Comparison of ENCODE assay signal across 26 cellular contexts in genomic region chr10:69749180-69750010, GRCh38. TPM values are rescaled to one million over a fixed set of nuclear protein-coding genes. Genes with fewer than 3 reads are reported as not detected.
DNase-seq lines count a peak whose midpoint lies in the region; ATAC-seq and TF ChIP-seq lines count a peak whose summit lies in the region.
"Had no signal": no experiment of that assay in that cellular context is flagged by ENCODE, and none has a peak within 500 bp of the region (broad histone marks: within the 10 kb centered on the region; RNA-seq: fewer than 3 reads in every experiment).

No MANE protein-coding gene starts in this region.

- H3K4me3 Mint-ChIP-seq in endothelial cell (ENCODE audit: unreplicated experiment): no peak overlapping the region
- H3K4me3 Mint-ChIP-seq: CD4-positive, alpha-beta T cell; effector memory CD8-positive, alpha-beta T cell; H9; mesothelial cell of epicardium; T-helper 1 cell treated with Interleukin-12 subunit alpha and Interleukin-12 subunit beta and Interleukin-4 antibody, amounts not matched to agents 30 μg/mL and 1 μg/mL, for 36 hours had no signal

- H2BK5ac ChIP-seq in IMR-90 (ENCODE audit: low read depth, low read length, poor library complexity, severe bottlenecking) (no peak overlapping the region), mesenchymal stem cell (ENCODE audit: low read depth, low read length, poor library complexity, severe bottlenecking) (no peak overlapping the region)

- no peak overlapping the region for H2BK20ac ChIP-seq in IMR-90 (ENCODE audit: low read depth, low read length)

- no peak for TF ChIP-seq POLR2A in IMR-90 (IDR thresholded peaks at IDR 0.05; ENCODE audit: low read depth, low read length)

- H3K4me1 ChIP-seq in IMR-90 (ENCODE audit: control insufficient read depth, insufficient read depth, low read length): peaks cover 15% of the 10 kb centered on the region
- peaks cover 12% of the 10 kb centered on the region for H3K4me1 ChIP-seq in mesenchymal stem cell (ENCODE audit: control insufficient read depth, insufficient read depth, low read depth, low read length)
- H3K4me1 ChIP-seq: breast epithelium, colonic mucosa, right lobe of liver had no signal

- H3K4me2 ChIP-seq in IMR-90 (ENCODE audit: low read depth, low read length) (peak overlapping the region; percentile 45), mesenchymal stem cell (ENCODE audit: low read length, poor library complexity, severe bottlenecking) (no peak overlapping the region)
- H3K4me2 ChIP-seq: KMS-11 had no signal

- H3K27ac ChIP-seq in IMR-90 (ENCODE audit: insufficient read depth, low read length): no peak overlapping the region
- H3K27ac ChIP-seq in brain microvascular endothelial cell: no peak overlapping the region
- H3K27ac ChIP-seq in mesenchymal stem cell (ENCODE audit: low read length, poor library complexity, severe bottlenecking): no peak overlapping the region
- H3K27ac ChIP-seq: breast epithelium, colonic mucosa, esophagus squamous epithelium, KMS-11, right lobe of liver, SJSA1, thyroid gland had no signal

- H2BK15ac ChIP-seq in IMR-90 (ENCODE audit: low read depth, low read length) (no peak overlapping the region), mesenchymal stem cell (ENCODE audit: low read depth, poor library complexity, severe bottlenecking) (peak overlapping the region; percentile 61)

- TF ChIP-seq CTCF in AG10803 (conservative IDR thresholded peaks at IDR 0.05; ENCODE audit: low read length) (no peak), IMR-90 (conservative IDR thresholded peaks at IDR 0.05; ENCODE audit: low read depth, low read length) (no peak), brain microvascular endothelial cell (IDR thresholded peaks at IDR 0.05; ENCODE audit: low read depth, low read length, missing control alignments) (no peak), endothelial cell (IDR thresholded peaks at IDR 0.05; ENCODE audit: unreplicated experiment) (no peak)

- WGBS in IMR-90 (ENCODE audit: extremely low coverage in 2 of 2, insufficient read length in 1 of 2), 2 experiments: 41% methylated on average over 5 of the region's 17 CpGs; no CpG with 5 or more reads in 1 of the 2 experiments
- 63% methylated on average over 13 of the region's 17 CpGs for WGBS in mesenchymal stem cell

- H4K20me1 ChIP-seq in IMR-90 (ENCODE audit: insufficient read depth, low read length): no peaks in the 10 kb centered on the region

- peak overlapping the region; percentile 88 for H2AFZ ChIP-seq in IMR-90 (replicated peaks; ENCODE audit: low read length, poor library complexity)
- H2AFZ ChIP-seq in mesenchymal stem cell (ENCODE audit: low read depth, low read length): no peak overlapping the region

- peaks cover 6% of the 10 kb centered on the region for H3K27me3 ChIP-seq in IMR-90 (ENCODE audit: control insufficient read depth, insufficient read depth, low read length)
- no peaks in the 10 kb centered on the region for H3K27me3 ChIP-seq in brain microvascular endothelial cell (replicated peaks)
- peaks cover 0 to 75% of the 10 kb centered on the region in 2 experiments for H3K27me3 ChIP-seq in mesenchymal stem cell (ENCODE audit: control insufficient read depth in 1 of 2, insufficient read depth in 1 of 2, low read length in 2 of 2)
- H3K27me3 ChIP-seq: breast epithelium, colonic mucosa, right lobe of liver, thyroid gland had no signal

- H3K4me3 ChIP-seq in AG10803 (ENCODE audit: low read length): no peak overlapping the region
- no peak overlapping the region for H3K4me3 ChIP-seq in IMR-90 (ENCODE audit: insufficient read depth, low read depth, low read length)
- H3K4me3 ChIP-seq in brain microvascular endothelial cell (ENCODE audit: low read depth, low read length): no peak overlapping the region
- no peak overlapping the region for H3K4me3 ChIP-seq in mesenchymal stem cell (ENCODE audit: insufficient read depth in 1 of 2, low read depth in 1 of 2, low read length in 2 of 2)
- H3K4me3 ChIP-seq: breast epithelium, colonic mucosa, esophagus squamous epithelium, right lobe of liver, SJSA1, thyroid gland had no signal

- H2AK5ac ChIP-seq in IMR-90 (ENCODE audit: low read depth, low read length) (peak overlapping the region; percentile 14; the same call in 1 of the 2 replicates), mesenchymal stem cell (ENCODE audit: low read length, severe bottlenecking) (no peak overlapping the region)

- TF ChIP-seq RAD21 in IMR-90 (IDR thresholded peaks at IDR 0.05; ENCODE audit: low read length): no peak

- H3K23ac ChIP-seq in IMR-90 (ENCODE audit: low read depth, low read length) (no peak overlapping the region), mesenchymal stem cell (ENCODE audit: low read length in 2 of 2) (no peak overlapping the region)

- no TSS peak for BruUV-seq in IMR-90 (replicated peaks; lab: Mats Ljungman, UMichigan)

- no peak overlapping the region for H4K5ac ChIP-seq in IMR-90 (ENCODE audit: low read depth, low read length)

- H3K27me3 Mint-ChIP-seq in endothelial cell (ENCODE audit: unreplicated experiment): peaks cover 4% of the 10 kb centered on the region

- H3K9me3 ChIP-seq in IMR-90 (ENCODE audit: control insufficient read depth, insufficient read depth, low read length) (no peaks in the 10 kb centered on the region), mesenchymal stem cell (ENCODE audit: control insufficient read depth, low read length) (no peaks in the 10 kb centered on the region)
- H3K9me3 ChIP-seq: breast epithelium, colonic mucosa, esophagus squamous epithelium, right lobe of liver, SJSA1, thyroid gland had no signal

- H4K8ac ChIP-seq in IMR-90 (ENCODE audit: low read depth in 2 of 2, low read length in 2 of 2): no peak overlapping the region; a peak in 1 of 4 replicates
- H4K8ac ChIP-seq in mesenchymal stem cell (ENCODE audit: low read length): peak overlapping the region; percentile 28

- H3K36me3 ChIP-seq in IMR-90 (ENCODE audit: control insufficient read depth, insufficient read depth, low read length) (no peaks in the 10 kb centered on the region), brain microvascular endothelial cell (replicated peaks) (no peaks in the 10 kb centered on the region), mesenchymal stem cell (ENCODE audit: control insufficient read depth in 1 of 2, insufficient read depth in 2 of 2, low read depth in 1 of 2, low read length in 2 of 2) (no peaks in the 10 kb centered on the region)
- H3K36me3 ChIP-seq: breast epithelium, colonic mucosa, esophagus squamous epithelium, right lobe of liver, SJSA1, thyroid gland had no signal

- H3K56ac ChIP-seq in IMR-90 (ENCODE audit: extremely low read depth, insufficient read depth, low read length): no peak overlapping the region

- H3K4ac ChIP-seq in IMR-90 (ENCODE audit: low read depth, low read length) (no peak overlapping the region), mesenchymal stem cell (ENCODE audit: low read depth in 1 of 2, low read length in 2 of 2) (no peak overlapping the region)

- H3K9me1 ChIP-seq in IMR-90 (ENCODE audit: insufficient read depth, low read length): no peaks in the 10 kb centered on the region; the same call in 1 of the 2 replicates

- no peaks in the 10 kb centered on the region for H3K9me3 Mint-ChIP-seq in endothelial cell (ENCODE audit: unreplicated experiment)
- H3K9me3 Mint-ChIP-seq: CD4-positive, alpha-beta T cell; effector memory CD8-positive, alpha-beta T cell; H9; T-helper 1 cell treated with Interleukin-12 subunit alpha and Interleukin-12 subunit beta and Interleukin-4 antibody, amounts not matched to agents 30 μg/mL and 1 μg/mL, for 36 hours had no signal

- no peak overlapping the region for H3K9ac ChIP-seq in IMR-90 (ENCODE audit: low read depth, low read length)
- H3K9ac ChIP-seq in mesenchymal stem cell (ENCODE audit: low read length): no peak overlapping the region
- H3K9ac ChIP-seq: KMS-11 had no signal

- intact Hi-C loops in IMR-90 (cut with micrococcal nuclease): no loop called here

- no peaks in the 10 kb centered on the region for H3K4me1 Mint-ChIP-seq in endothelial cell (ENCODE audit: unreplicated experiment)

- H2BK120ac ChIP-seq in IMR-90 (ENCODE audit: low read depth, low read length) (peak overlapping the region; percentile 1; the same call in 1 of the 2 replicates), mesenchymal stem cell (ENCODE audit: low read depth, low read length) (no peak overlapping the region)

- H4K91ac ChIP-seq in IMR-90 (ENCODE audit: insufficient read depth, low read depth, low read length): no peak overlapping the region
- H4K91ac ChIP-seq in mesenchymal stem cell (ENCODE audit: low read length): peak overlapping the region; percentile 71

- H3K14ac ChIP-seq in IMR-90 (replicated peaks; ENCODE audit: low read depth, low read length): no peak overlapping the region
- no peak overlapping the region for H3K14ac ChIP-seq in mesenchymal stem cell (ENCODE audit: low read length in 2 of 2)

- H3K36me3 Mint-ChIP-seq in endothelial cell (ENCODE audit: low read depth, unreplicated experiment): no peaks in the 10 kb centered on the region
- H3K36me3 Mint-ChIP-seq: mesothelial cell of epicardium had no signal

- H3K27ac Mint-ChIP-seq in endothelial cell (ENCODE audit: unreplicated experiment): no peak overlapping the region
- H3K27ac Mint-ChIP-seq: CD4-positive, alpha-beta T cell; effector memory CD8-positive, alpha-beta T cell; mesothelial cell of epicardium; T-helper 1 cell treated with Interleukin-12 subunit alpha and Interleukin-12 subunit beta and Interleukin-4 antibody, amounts not matched to agents 30 μg/mL and 1 μg/mL, for 36 hours had no signal

- in situ Hi-C loops in IMR-90 (cut with MboI; ENCODE audit: low sequenced_read_pairs) (no loop called here), brain microvascular endothelial cell (cut with HindIII; ENCODE audit: low pct_ligation_motif_present, low sequenced_read_pairs) (no loop called here)

- CTCF ChIA-PET in IMR-90 (lab: Yijun Ruan, JAX): interaction anchor here (0.7 to 1.3 kb wide), 2 partner anchors 8 to 37 kb away, joined by 3 to 4 read pairs; no protein-coding TSS in a partner anchor

- no peaks in the 10 kb centered on the region for H3K79me1 ChIP-seq in IMR-90 (ENCODE audit: low read depth in 1 of 2, low read length in 2 of 2)
- H3K79me1 ChIP-seq in mesenchymal stem cell (replicated peaks; ENCODE audit: low read length, poor library complexity, severe bottlenecking): no peaks in the 10 kb centered on the region

- dilution Hi-C loops in IMR-90 (cut with HindIII; ENCODE audit: low sequenced_read_pairs, unreplicated experiment): no loop called here

- ATAC-seq in IMR-90 (ENCODE audit: low read depth): peak; percentile 95
- no peak for ATAC-seq in GM21723 (IDR thresholded peaks at IDR 0.05; ENCODE audit: unreplicated experiment)
- ATAC-seq: effector memory CD8-positive, alpha-beta T cell; stimulated activated naive CD8-positive, alpha-beta T cell treated with anti-CD3 and anti-CD28 coated beads, Interleukin-15, Interleukin-2, amounts not matched to agents 100 U/mL and 50 U/mL, for 24 hours had no signal

- H2BK12ac ChIP-seq in mesenchymal stem cell (ENCODE audit: low read length in 2 of 2): peak overlapping the region; percentile 51 to 64

- POLR2A ChIA-PET in IMR-90 (lab: Charles Lee; ENCODE audit: unreplicated experiment): no interaction called here

- H2AK9ac ChIP-seq in IMR-90 (replicated peaks; ENCODE audit: low read depth, low read length, poor library complexity): peak overlapping the region; percentile 74

- no peak overlapping the region for H3K18ac ChIP-seq in IMR-90 (ENCODE audit: low read depth, low read length)
- H3K18ac ChIP-seq in mesenchymal stem cell (ENCODE audit: low read depth in 1 of 2, low read length in 2 of 2): peak overlapping the region; percentile 45 to 75

- DNase-seq in AG10803 (ENCODE audit: low read depth): peak; percentile 33
- DNase-seq in IMR-90: peak; percentile 59
- peak; percentile 24 for DNase-seq in brain microvascular endothelial cell
- peak; percentile 65 for DNase-seq in mesenchymal stem cell
- no peak for DNase-seq in effector CD4-positive, alpha-beta T cell
- DNase-seq in endothelial cell (ENCODE audit: low spot score): no peak
- DNase-seq in stimulated activated CD4-positive, alpha-beta T cell treated with anti-CD3 and anti-CD28 coated beads, Interleukin-15, amount 100 ng/mL, for 24 hours: no peak
- DNase-seq: activated gamma-delta T cell treated with Interleukin-2 at 50 U/mL for 16 hours; activated T-cell treated with anti-CD3 and anti-CD28 coated beads, Interleukin-2, amount 50 U/mL, for 1 hour; CD4-positive, alpha-beta T cell; colonic mucosa; effector memory CD8-positive, alpha-beta T cell; esophagus squamous epithelium; H9; MV-4-11; NCI-H1694; NCI-H526; right lobe of liver; stimulated activated naive CD8-positive, alpha-beta T cell treated with anti-CD3 and anti-CD28 coated beads, Interleukin-15, Interleukin-2, amounts not matched to agents 100 U/mL and 50 U/mL, for 24 hours had no signal

RNA-seq across cellular contexts. Expression of gene COL13A1, which starts 52.3 kb away (rescaled TPM):
- total RNA-seq in IMR-90 (2012; rRNA removed) (10.8 and 12.2 TPM in 2 replicates), endothelial cell (ENCODE audit: unreplicated experiment) (22.6 TPM)
- 31.3 and 32.0 TPM in 2 replicates for polyA plus RNA-seq in IMR-90 (2012; rRNA removed)
- polyA plus RNA-seq in IMR-90 (2012; cell fraction: cytosol; rRNA removed): 19.3 and 25.7 TPM in 2 replicates
- 64.7 and 77.6 TPM in 2 replicates for polyA plus RNA-seq in IMR-90 (2012; cell fraction: nucleus; rRNA removed; ENCODE audit: low replicate concordance)
- polyA plus RNA-seq in mesenchymal stem cell (2013, experiment 1 of 2): 11.4 TPM
- polyA plus RNA-seq in mesenchymal stem cell (2013, experiment 2 of 2): 11.1 TPM
- total RNA-seq: CD4-positive, alpha-beta T cell had no signal

Comparison
In these comparisons a context has a peak if more than half of its experiments do, and no peak if none do; other contexts are left out.
1. DNase-seq: peak in AG10803 (single experiment), IMR-90 (single experiment), brain microvascular endothelial cell (single experiment) and mesenchymal stem cell (single experiment); none in effector CD4-positive, alpha-beta T cell (single experiment), endothelial cell (single experiment) and stimulated activated CD4-positive, alpha-beta T cell treated with anti-CD3 and anti-CD28 coated beads, Interleukin-15, amount 100 ng/mL, for 24 hours (single experiment).